Comparison of ENCODE assay signal across 1 cellular context in genomic region chr21:42741056-42741455, GRCh38.
TF ChIP-seq lines count a peak whose summit lies in the region.

No MANE protein-coding gene starts in this region.

TF ChIP-seq in H1, 55 proteins besides CTCF, POLR2A, EP300 and RAD21 (continued from another document):
- no peak for TF ChIP-seq USF2 (IDR thresholded peaks at IDR 0.05; ENCODE audit: low read length)
- TF ChIP-seq EZH2 (IDR thresholded peaks at IDR 0.05; ENCODE audit: low read depth, low read length, severe bottlenecking), result no peak
- TF ChIP-seq CEBPB (IDR thresholded peaks at IDR 0.05; ENCODE audit: low read depth, low read length), result no peak
- no peak for TF ChIP-seq BACH1 (IDR thresholded peaks at IDR 0.05; ENCODE audit: low read length)
- no peak for TF ChIP-seq SIX5 (IDR thresholded peaks at IDR 0.05; ENCODE audit: low read depth, low read length)
- no peak for TF ChIP-seq SRF (IDR thresholded peaks at IDR 0.05; ENCODE audit: low read depth, low read length)
- no peak for TF ChIP-seq SIN3A (conservative IDR thresholded peaks at IDR 0.05 in 1 of 2, IDR thresholded peaks at IDR 0.05 in 1 of 2; ENCODE audit: low read depth in 1 of 2, low read length in 2 of 2)
- no peak for TF ChIP-seq CHD2 (IDR thresholded peaks at IDR 0.05; ENCODE audit: low read length)
- TF ChIP-seq EGR1 (IDR thresholded peaks at IDR 0.05; ENCODE audit: borderline replicate concordance, low read depth, low read length), result no peak
- TF ChIP-seq MAX (IDR thresholded peaks at IDR 0.05), result no peak
- TF ChIP-seq ASH2L (IDR thresholded peaks at IDR 0.05; ENCODE audit: low read length), result no peak
